13 cellular contexts compared by ENCODE assay signal in the genomic region with DNA sequence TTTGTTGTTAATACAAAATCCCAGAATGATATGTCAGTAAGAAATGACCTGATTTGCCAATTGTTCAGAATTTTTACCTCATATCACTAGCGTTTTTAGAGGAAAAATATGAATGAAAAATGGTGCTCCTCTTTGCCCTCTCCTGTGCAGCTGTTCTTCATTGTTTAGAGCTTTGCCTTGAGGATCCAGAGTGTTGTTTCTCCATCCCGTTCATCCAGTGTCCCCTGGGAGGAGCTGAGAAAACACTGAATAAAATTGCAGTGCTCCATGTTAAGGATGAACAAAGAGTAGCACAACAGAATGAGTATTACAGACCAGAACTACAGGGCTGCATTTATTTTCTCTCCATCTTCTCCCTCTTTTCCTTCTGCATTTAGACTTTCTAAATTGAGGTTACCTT.
DNase-seq lines count a peak whose midpoint lies in the region; ATAC-seq and TF ChIP-seq lines count a peak whose summit lies in the region.
"Had no signal": no experiment of that assay in that cellular context is flagged by ENCODE, and none has a peak within 500 bp of the region (broad histone marks: within the 10 kb centered on the region; RNA-seq: fewer than 3 reads in every experiment).

No MANE protein-coding gene starts in this region.

- CTCF ChIA-PET in naive thymus-derived CD4-positive, alpha-beta T cell (lab: Charles Lee) = interaction anchor here (0.6 kb wide), 1 partner anchor 79 kb away, joined by 3 read pairs; no protein-coding TSS in a partner anchor

- H3K9me3 Mint-ChIP-seq in nephron progenitor cell = peaks cover 78% of the 10 kb centered on the region
- peaks cover 0 to 21% (median 6%) of the 10 kb centered on the region in 11 donors for H3K9me3 Mint-ChIP-seq in naive thymus-derived CD4-positive, alpha-beta T cell

- peak overlapping the region; percentile 50 for H3K27ac Mint-ChIP-seq in nephron progenitor cell
- no peak overlapping the region for H3K27ac Mint-ChIP-seq in naive thymus-derived CD4-positive, alpha-beta T cell
- H3K27ac Mint-ChIP-seq: CD4-positive, CD25-positive, alpha-beta regulatory T cell; GM23338 had no signal

- peaks cover 79% of the 10 kb centered on the region for H3K36me3 Mint-ChIP-seq in nephron progenitor cell (ENCODE audit: low read depth)
- no peaks in the 10 kb centered on the region for H3K36me3 Mint-ChIP-seq in naive thymus-derived CD4-positive, alpha-beta T cell
- H3K36me3 Mint-ChIP-seq: CD4-positive, CD25-positive, alpha-beta regulatory T cell had no signal

- peaks cover 6% of the 10 kb centered on the region; the same call in 1 of the 2 replicates for H3K9me3 ChIP-seq in SJCRH30 (replicated peaks)
- no peaks in the 10 kb centered on the region for H3K9me3 ChIP-seq in naive thymus-derived CD4-positive, alpha-beta T cell (ENCODE audit: control insufficient read depth in 2 of 3, low read length in 3 of 3)
- H3K9me3 ChIP-seq: BE2C, Caco-2 had no signal

- DNase-seq in NCI-H748 (lab: John Stamatoyannopoulos, UW; ENCODE audit: unreplicated experiment) (peak; percentile 7), NCI-H748 treated with DMSO at 0.1 percent for 48 hours (lab: John Stamatoyannopoulos, UW) (no peak), SJCRH30 (peak; percentile 58 to 80), nephron progenitor cell (no peak), HT-29 (ENCODE audit: low spot score) (no peak), GM19238 (ENCODE audit: insufficient read length, low spot score) (no peak)
- DNase-seq in naive thymus-derived CD4-positive, alpha-beta T cell = no peak
- DNase-seq: BE2C; C1 segment of cervical spinal cord; Caco-2; CD4-positive, CD25-positive, alpha-beta regulatory T cell; HCEC 1CT had no signal

- POLR2A ChIA-PET in naive thymus-derived CD4-positive, alpha-beta T cell (lab: Charles Lee) = no interaction called here

- H3K36me3 ChIP-seq in SJCRH30 = no peaks in the 10 kb centered on the region
- no peaks in the 10 kb centered on the region for H3K36me3 ChIP-seq in naive thymus-derived CD4-positive, alpha-beta T cell (ENCODE audit: control insufficient read depth in 2 of 3, insufficient read depth in 3 of 3, low read length in 3 of 3)
- H3K36me3 ChIP-seq: BE2C had no signal

- H3K4me3 ChIP-seq in SJCRH30 = peak overlapping the region; percentile 9; the same call in 1 of the 2 replicates
- no peak overlapping the region for H3K4me3 ChIP-seq in naive thymus-derived CD4-positive, alpha-beta T cell (ENCODE audit: low read length)
- H3K4me3 ChIP-seq: GM23338 had no signal

- ATAC-seq in naive thymus-derived CD4-positive, alpha-beta T cell = no peak
- ATAC-seq: GM23338 had no signal

- H3K27ac ChIP-seq in SJCRH30 = peak overlapping the region; percentile 61
- no peak overlapping the region for H3K27ac ChIP-seq in naive thymus-derived CD4-positive, alpha-beta T cell (ENCODE audit: low read depth, low read length)

- intact Hi-C loops in naive thymus-derived CD4-positive, alpha-beta T cell (cut with micrococcal nuclease) = no loop called here

- peaks cover 16% of the 10 kb centered on the region for H3K4me1 ChIP-seq in SJCRH30
- H3K4me1 ChIP-seq in naive thymus-derived CD4-positive, alpha-beta T cell (ENCODE audit: control insufficient read depth in 2 of 2, insufficient read depth in 2 of 2, low read length in 2 of 2) = no peaks in the 10 kb centered on the region
- H3K4me1 ChIP-seq: BE2C, Caco-2 had no signal

- H3K4me3 Mint-ChIP-seq in nephron progenitor cell = no peak overlapping the region
- H3K4me3 Mint-ChIP-seq in naive thymus-derived CD4-positive, alpha-beta T cell = no peak overlapping the region
- H3K4me3 Mint-ChIP-seq: CD4-positive, CD25-positive, alpha-beta regulatory T cell; GM23338 had no signal

- H3K27me3 Mint-ChIP-seq in nephron progenitor cell (ENCODE audit: low read depth, poor library complexity) = no peaks in the 10 kb centered on the region
- peaks cover 0 to 16% (median 5%) of the 10 kb centered on the region in 5 donors for H3K27me3 Mint-ChIP-seq in naive thymus-derived CD4-positive, alpha-beta T cell
- H3K27me3 Mint-ChIP-seq: CD4-positive, CD25-positive, alpha-beta regulatory T cell had no signal

- TF ChIP-seq CTCF in nephron progenitor cell (IDR thresholded peaks at IDR 0.05) = no peak

- H3K4me1 Mint-ChIP-seq in nephron progenitor cell = no peaks in the 10 kb centered on the region
- H3K4me1 Mint-ChIP-seq in naive thymus-derived CD4-positive, alpha-beta T cell = no peaks in the 10 kb centered on the region
- H3K4me1 Mint-ChIP-seq: CD4-positive, CD25-positive, alpha-beta regulatory T cell; GM23338 had no signal

- H3K27me3 ChIP-seq in SJCRH30 = no peaks in the 10 kb centered on the region
- no peaks in the 10 kb centered on the region for H3K27me3 ChIP-seq in naive thymus-derived CD4-positive, alpha-beta T cell (ENCODE audit: control insufficient read depth in 2 of 2, insufficient read depth in 2 of 2, low read length in 2 of 2)
- H3K27me3 ChIP-seq: BE2C had no signal

Comparison
In these comparisons a context has a peak if more than half of its experiments do, and no peak if none do; other contexts are left out.
1. DNase-seq: peak in NCI-H748 (single experiment) and SJCRH30 (2 of 2); none in NCI-H748 treated with DMSO at 0.1 percent for 48 hours (single experiment), nephron progenitor cell (single experiment), naive thymus-derived CD4-positive, alpha-beta T cell (0 of 9), HT-29 (single experiment) and GM19238 (single experiment).